ENCODE assay signal across 1 cellular context in genomic region chr10:3720228-3721019, GRCh38.
TF ChIP-seq lines count a peak whose summit lies in the region.

No MANE protein-coding gene starts in this region.

TF ChIP-seq in HepG2, 621 proteins besides CTCF, POLR2A, EP300 and RAD21 (continued from another document):
- peak; percentile 23; the same call in 1 of the 2 replicates for TF ChIP-seq ARID5B (CRISPR knock-in tag; IDR thresholded peaks at IDR 0.05)
- no peak for TF ChIP-seq NFKBIZ (CRISPR knock-in tag; IDR thresholded peaks at IDR 0.05)
- peak; percentile 60; the same call in 1 of the 2 replicates for TF ChIP-seq FOSL2 (CRISPR knock-in tag; IDR thresholded peaks at IDR 0.05)
- TF ChIP-seq ZFX (CRISPR knock-in tag; IDR thresholded peaks at IDR 0.05; ENCODE audit: low read depth): no peak
- no peak for TF ChIP-seq ZFP91 (CRISPR knock-in tag; IDR thresholded peaks at IDR 0.05; ENCODE audit: borderline replicate concordance)
- TF ChIP-seq SKIL (CRISPR knock-in tag; IDR thresholded peaks at IDR 0.05; ENCODE audit: borderline replicate concordance): no peak
- no peak for TF ChIP-seq FIP1L1 (IDR thresholded peaks at IDR 0.05; ENCODE audit: borderline replicate concordance, insufficient read depth, low read depth, low read length)
- TF ChIP-seq MEIS1 (CRISPR knock-in tag; IDR thresholded peaks at IDR 0.05; ENCODE audit: borderline replicate concordance): no peak
- TF ChIP-seq ZNF616 (CRISPR knock-in tag; IDR thresholded peaks at IDR 0.05; ENCODE audit: low read depth): no peak
- peak; percentile 82 for TF ChIP-seq CEBPB (IDR thresholded peaks at IDR 0.05; ENCODE audit: borderline replicate concordance, low read depth, low read length)
- TF ChIP-seq, protein P1, sequence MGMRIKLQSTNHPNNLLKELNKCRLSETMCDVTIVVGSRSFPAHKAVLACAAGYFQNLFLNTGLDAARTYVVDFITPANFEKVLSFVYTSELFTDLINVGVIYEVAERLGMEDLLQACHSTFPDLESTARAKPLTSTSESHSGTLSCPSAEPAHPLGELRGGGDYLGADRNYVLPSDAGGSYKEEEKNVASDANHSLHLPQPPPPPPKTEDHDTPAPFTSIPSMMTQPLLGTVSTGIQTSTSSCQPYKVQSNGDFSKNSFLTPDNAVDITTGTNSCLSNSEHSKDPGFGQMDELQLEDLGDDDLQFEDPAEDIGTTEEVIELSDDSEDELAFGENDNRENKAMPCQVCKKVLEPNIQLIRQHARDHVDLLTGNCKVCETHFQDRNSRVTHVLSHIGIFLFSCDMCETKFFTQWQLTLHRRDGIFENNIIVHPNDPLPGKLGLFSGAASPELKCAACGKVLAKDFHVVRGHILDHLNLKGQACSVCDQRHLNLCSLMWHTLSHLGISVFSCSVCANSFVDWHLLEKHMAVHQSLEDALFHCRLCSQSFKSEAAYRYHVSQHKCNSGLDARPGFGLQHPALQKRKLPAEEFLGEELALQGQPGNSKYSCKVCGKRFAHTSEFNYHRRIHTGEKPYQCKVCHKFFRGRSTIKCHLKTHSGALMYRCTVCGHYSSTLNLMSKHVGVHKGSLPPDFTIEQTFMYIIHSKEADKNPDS (CRISPR knock-in tag; IDR thresholded peaks at IDR 0.05): peak; percentile 79; the same call in 1 of the 2 replicates
- peak in 1 of 2 experiments; percentile 66; a peak in 1 of 4 replicates for TF ChIP-seq ATF4 (CRISPR knock-in tag; IDR thresholded peaks at IDR 0.05)
- peak; percentile 12; the same call in 1 of the 2 replicates for TF ChIP-seq GATAD2A (CRISPR knock-in tag; IDR thresholded peaks at IDR 0.05)
TF ChIP-seq in HepG2: peak in this region for 6.
